In the genomic region with DNA sequence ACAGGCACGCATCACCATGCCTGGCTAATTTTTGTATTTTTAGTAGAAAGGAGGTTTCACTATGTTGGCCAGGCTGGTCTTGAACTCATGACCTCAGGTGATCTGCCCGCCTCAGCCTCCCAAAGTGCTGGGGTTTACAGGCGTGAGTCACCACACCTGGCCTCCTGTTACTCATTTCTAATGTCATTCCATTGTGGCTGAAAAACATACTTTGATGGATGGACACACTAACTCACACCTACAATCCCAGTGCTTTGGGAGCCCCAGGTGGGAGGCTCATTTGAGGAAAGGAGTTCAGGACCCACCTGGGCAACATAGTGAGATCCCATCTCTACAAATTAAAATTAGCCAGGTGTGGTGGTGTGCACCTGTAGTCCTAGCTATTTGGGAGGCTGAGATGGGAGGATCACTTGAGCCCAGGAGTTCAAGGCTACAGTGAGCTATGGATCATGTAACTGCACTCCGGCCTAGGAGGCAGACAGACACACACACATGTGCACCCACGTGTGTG, we compare ENCODE assay signal across 6 cellular contexts. TPM values are rescaled to one million over a fixed set of nuclear protein-coding genes. Genes with fewer than 3 reads are reported as not detected.
DNase-seq lines count a peak whose midpoint lies in the region; ATAC-seq and TF ChIP-seq lines count a peak whose summit lies in the region.
"Not testable (repeated sequence)": the region's sequence is repeated elsewhere in the genome, so short reads cannot be mapped to it uniquely, and the experiment has no call there.
"Had no signal": no experiment of that assay in that cellular context is flagged by ENCODE, and none has a peak within 500 bp of the region (broad histone marks: within the 10 kb centered on the region; RNA-seq: fewer than 3 reads in every experiment).

No MANE protein-coding gene starts in this region.

- peak overlapping the region; percentile 51 for H3K4me2 ChIP-seq in HCT116 (ENCODE audit: low read length)
- not testable (repeated sequence) for H3K4me2 ChIP-seq in OCI-LY1 (ENCODE audit: low read length); mammary epithelial cell (ENCODE audit: insufficient read depth, low read depth, low read length)
- H3K4me2 ChIP-seq in SU-DHL-6 (ENCODE audit: low read depth, low read length, poor library complexity, severe bottlenecking): peak overlapping the region; percentile 53

- not testable (repeated sequence) for H2AFZ ChIP-seq in HCT116 (ENCODE audit: low read depth, low read length, poor library complexity, severe bottlenecking); OCI-LY1 (ENCODE audit: low read length); SU-DHL-6 (ENCODE audit: low read depth, low read length, severe bottlenecking); mammary epithelial cell (ENCODE audit: low read depth, low read length)

- peaks cover 21 to 54% of the 10 kb centered on the region in 2 experiments for H3K4me1 ChIP-seq in HCT116 (ENCODE audit: control insufficient read depth in 1 of 2, insufficient read depth in 2 of 2, low read length in 2 of 2)
- H3K4me1 ChIP-seq in OCI-LY1 (ENCODE audit: insufficient read depth, low read length, severe bottlenecking): peaks cover 64% of the 10 kb centered on the region
- peaks cover 11% of the 10 kb centered on the region for H3K4me1 ChIP-seq in mammary epithelial cell (ENCODE audit: insufficient read depth, low read length)

- dilution Hi-C loops in mammary epithelial cell (cut with HindIII; ENCODE audit: low sequenced_read_pairs): not testable (repeated sequence)

- not testable (repeated sequence) for H3K27me3 ChIP-seq in HCT116 (ENCODE audit: insufficient read depth, low read length); OCI-LY1 (ENCODE audit: insufficient read depth, low read length); SU-DHL-6 (ENCODE audit: low read length); mammary epithelial cell (ENCODE audit: insufficient read depth, low read length)

- H3K79me2 ChIP-seq in HCT116 (ENCODE audit: insufficient read depth, low read length) (peaks cover 26% of the 10 kb centered on the region), SU-DHL-6 (ENCODE audit: insufficient read depth, low read length) (peaks cover 15% of the 10 kb centered on the region), mammary epithelial cell (ENCODE audit: insufficient read depth, low read length) (peaks cover 29% of the 10 kb centered on the region)
- not testable (repeated sequence) for H3K79me2 ChIP-seq in OCI-LY1 (ENCODE audit: insufficient read depth, low read length)

- intact Hi-C loops in HCT116 (cut with micrococcal nuclease); mammary epithelial cell (cut with micrococcal nuclease): not testable (repeated sequence)

- RAD21 ChIA-PET in HCT116 (lab: Charles Lee; ENCODE audit: low non-redundant PET in 1 of 2, low total read pairs in 2 of 2, uncharacterized antibody in 2 of 2, unreplicated experiment in 2 of 2): not testable (repeated sequence)

- not testable (repeated sequence) for H3K4me3 ChIP-seq in HCT116 (replicated peaks in 1 of 2; ENCODE audit: low read depth in 1 of 2, low read length in 2 of 2); OCI-LY1 (ENCODE audit: low read depth, low read length, poor library complexity, severe bottlenecking); SU-DHL-6 (ENCODE audit: insufficient read depth, low read length, poor library complexity, severe bottlenecking); mammary epithelial cell (replicated peaks in 1 of 3; ENCODE audit: insufficient read depth in 1 of 3, low read depth in 2 of 3, low read length in 3 of 3)

- TF ChIP-seq CTCF in 22Rv1 (IDR thresholded peaks at IDR 0.05); HCT116 (IDR thresholded peaks at IDR 0.05 in 2 of 3, conservative IDR thresholded peaks at IDR 0.05 in 1 of 3; ENCODE audit: borderline replicate concordance in 1 of 3, insufficient read depth in 1 of 3, low read depth in 2 of 3, low read length in 2 of 3); OCI-LY1 (IDR thresholded peaks at IDR 0.05; ENCODE audit: low read length); SU-DHL-6 (IDR thresholded peaks at IDR 0.05; ENCODE audit: insufficient read depth, low read length, poor library complexity, severe bottlenecking); mammary epithelial cell (conservative IDR thresholded peaks at IDR 0.05 in 1 of 2, IDR thresholded peaks at IDR 0.05 in 1 of 2; ENCODE audit: extremely low read depth in 1 of 2, insufficient read depth in 1 of 2, low read depth in 1 of 2, low read length in 2 of 2): not testable (repeated sequence)

- H3K9ac ChIP-seq in HCT116 (ENCODE audit: low read length); OCI-LY1 (ENCODE audit: low read length); mammary epithelial cell (ENCODE audit: insufficient read depth, low read length): not testable (repeated sequence)
- H3K9ac ChIP-seq in SU-DHL-6 (ENCODE audit: low read length): 0 out of 2 replicates have a peak overlapping the region, but pooled peaks have one; percentile 20

- DNase-seq in HCT116 (ENCODE audit: low read depth, low spot score): not testable (repeated sequence)
- DNase-seq in mammary epithelial cell: peak; percentile 35

- not testable (repeated sequence) for BruUV-seq in HCT116 (replicated peaks; lab: Mats Ljungman, UMichigan); mammary epithelial cell (replicated peaks; lab: Mats Ljungman, UMichigan)

- in situ Hi-C loops in mammary epithelial cell (cut with MboI; ENCODE audit: low sequenced_read_pairs in 2 of 2): loop anchor here (10.0 kb wide), 2 partner anchors 101 to 111 kb away; partner anchors contain the start of genes CYSRT1 (in 1 of the 2), RNF208 (in 1 of the 2), RNF224 (in 1 of the 2) and SLC34A3 (in 1 of the 2)

- H3K27ac ChIP-seq in 22Rv1 (peak overlapping the region; percentile 60), OCI-LY1 (ENCODE audit: low read depth, low read length, poor library complexity, severe bottlenecking) (peak overlapping the region; percentile 85), SU-DHL-6 (ENCODE audit: low read depth, low read length) (peak overlapping the region; percentile 90; the same call in 1 of the 2 replicates)
- H3K27ac ChIP-seq in HCT116 (ENCODE audit: low read depth, low read length); mammary epithelial cell (ENCODE audit: insufficient read depth, low read depth, low read length): not testable (repeated sequence)

- POLR2A ChIA-PET in HCT116 (lab: Charles Lee): interaction anchor here (0.6 to 1.1 kb wide), 3 partner anchors 10 to 103 kb away, joined by 3 to 5 read pairs (median 3); partner anchors contain the start of gene MAN1B1

- WGBS in mammary epithelial cell (ENCODE audit: low coverage, missing lambda C conversion rate): 93% methylated on average over 5 of the region's 5 CpGs

- not testable (repeated sequence) for TF ChIP-seq POLR2A in HCT116 (IDR thresholded peaks at IDR 0.05; ENCODE audit: borderline replicate concordance, extremely low read depth, insufficient read depth, insufficient read length)

- not testable (repeated sequence) for H3K9me3 ChIP-seq in HCT116 (ENCODE audit: control insufficient read depth in 1 of 2, insufficient read depth in 1 of 2, low read depth in 1 of 2, low read length in 2 of 2); OCI-LY1 (ENCODE audit: low read length); SU-DHL-6 (ENCODE audit: insufficient read depth, low read length); mammary epithelial cell (replicated peaks; ENCODE audit: insufficient read depth, low read length)

- H3K36me3 ChIP-seq in HCT116 (ENCODE audit: control insufficient read depth in 1 of 2, insufficient read depth in 2 of 2, low read length in 2 of 2); OCI-LY1 (ENCODE audit: insufficient read depth, low read length); SU-DHL-6 (ENCODE audit: low read length); mammary epithelial cell (ENCODE audit: insufficient read depth, low read length): not testable (repeated sequence)

- not testable (repeated sequence) for H3F3A ChIP-seq in OCI-LY1 (ENCODE audit: insufficient read depth, low read length)
- H3F3A ChIP-seq in SU-DHL-6 (ENCODE audit: insufficient read depth): peaks cover 51% of the 10 kb centered on the region

- H3K9me2 ChIP-seq in HCT116 (ENCODE audit: insufficient read depth); OCI-LY1 (ENCODE audit: low read depth, low read length); SU-DHL-6 (replicated peaks; ENCODE audit: insufficient read depth, low read length): not testable (repeated sequence)

- H4K20me1 ChIP-seq in HCT116 (ENCODE audit: insufficient read depth); OCI-LY1 (ENCODE audit: insufficient read depth, low read length); SU-DHL-6 (ENCODE audit: low read depth, low read length); mammary epithelial cell (ENCODE audit: insufficient read depth, low read length): not testable (repeated sequence)

- CTCF ChIA-PET in HCT116 (lab: Charles Lee); mammary epithelial cell (lab: Charles Lee; ENCODE audit: low non-redundant PET): not testable (repeated sequence)

- ATAC-seq in HCT116: peak; percentile 55

- not testable (repeated sequence) for TF ChIP-seq RAD21 in HCT116 (IDR thresholded peaks at IDR 0.05; ENCODE audit: low read depth)

RNA-seq across cellular contexts. Expression of gene DPP7, which starts 9.5 kb away (rescaled TPM):
- total RNA-seq in HCT116 (2021; ENCODE audit: unreplicated experiment): 291 TPM
- 302 and 326 TPM in 2 replicates for polyA plus RNA-seq in HCT116 (2012)
- 10 to 100 TPM; 52.3 to 80.7 TPM for total RNA-seq in mammary epithelial cell
- 43.7 TPM for polyA plus RNA-seq in mammary epithelial cell
- 19.0 TPM for polyA minus RNA-seq in mammary epithelial cell

RNA-seq across cellular contexts. Expression of gene GRIN1, which starts 14.9 kb away (rescaled TPM):
- total RNA-seq in HCT116 (2021; ENCODE audit: unreplicated experiment) (23.1 TPM), mammary epithelial cell (under 1 TPM in 1 of 2 donors, not detected in 1; under 0.01 TPM)
- 8.6 and 12.5 TPM in 2 replicates for polyA plus RNA-seq in HCT116 (2012)
- polyA plus RNA-seq in mammary epithelial cell: 0.02 TPM
- polyA minus RNA-seq in mammary epithelial cell: not detected
- total RNA-seq: CD4-positive, alpha-beta memory T cell had no signal
- polyA plus RNA-seq: CD4-positive, alpha-beta memory T cell had no signal

RNA-seq across cellular contexts. Expression of gene MAN1B1, which starts 37.2 kb away (rescaled TPM):
- total RNA-seq in HCT116 (2021; ENCODE audit: unreplicated experiment): 50.9 TPM
- 53.6 and 53.7 TPM in 2 replicates for polyA plus RNA-seq in HCT116 (2012)
- 10 to 100 TPM; 62.3 to 67.0 TPM for total RNA-seq in mammary epithelial cell
- polyA plus RNA-seq in mammary epithelial cell: 48.3 TPM
- polyA minus RNA-seq in mammary epithelial cell: 33.1 TPM

RNA-seq across cellular contexts. Expression of gene LRRC26, which starts 45.8 kb away (rescaled TPM):
- 2.4 TPM for total RNA-seq in HCT116 (2021; ENCODE audit: unreplicated experiment)
- 2.1 and 2.9 TPM in 2 replicates for polyA plus RNA-seq in HCT116 (2012)
- under 1 TPM in 1 of 2 donors, not detected in 1; 0.17 TPM for total RNA-seq in mammary epithelial cell
- polyA plus RNA-seq in mammary epithelial cell: not detected
- polyA minus RNA-seq in mammary epithelial cell: not detected
- total RNA-seq: CD4-positive, alpha-beta memory T cell had no signal
- polyA plus RNA-seq: CD4-positive, alpha-beta memory T cell had no signal

RNA-seq across cellular contexts. Expression of gene UAP1L1, which starts 46.7 kb away (rescaled TPM):
- 11.0 TPM for total RNA-seq in HCT116 (2021; ENCODE audit: unreplicated experiment)
- polyA plus RNA-seq in HCT116 (2012): 4.6 and 5.3 TPM in 2 replicates
- 1 to 10 TPM; 5.3 to 7.5 TPM for total RNA-seq in mammary epithelial cell
- 3.9 TPM for polyA plus RNA-seq in mammary epithelial cell
- polyA minus RNA-seq in mammary epithelial cell: 14.2 TPM

Comparison
In these comparisons a context has a peak if more than half of its experiments do, and no peak if none do; other contexts are left out.
1. RNA of gene GRIN1, which starts 14.9 kb away (total RNA-seq): 23.1 TPM in HCT116 (single experiment); under 0.01 TPM in mammary epithelial cell; every median in the first group is over 10 times any median in the second.